24 cellular contexts compared by ENCODE assay signal in the genomic region with DNA sequence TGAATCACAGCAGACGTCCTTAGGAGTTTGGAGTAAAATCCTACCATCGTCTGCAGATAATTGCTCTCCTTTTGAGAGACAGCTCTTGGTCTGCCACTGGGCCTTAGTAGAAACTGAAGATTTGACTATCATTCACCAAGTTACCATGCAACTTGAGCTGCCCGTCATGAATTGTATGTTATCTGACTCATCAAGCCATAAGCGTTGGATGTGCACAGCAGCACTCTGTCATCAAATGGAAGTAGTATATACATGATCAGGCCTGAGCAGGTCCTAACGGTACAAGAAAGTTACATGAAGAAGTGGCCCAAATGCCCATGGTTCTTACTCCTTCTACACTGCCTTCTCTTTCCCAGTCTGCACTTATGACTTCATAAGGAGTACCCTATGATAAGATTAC.
"Had no signal": no experiment of that assay in that cellular context is flagged by ENCODE, and none has a peak within 500 bp of the region (broad histone marks: within the 10 kb centered on the region; RNA-seq: fewer than 3 reads in every experiment).

No MANE protein-coding gene starts in this region.

- H3K36me3 Mint-ChIP-seq: mesothelial cell of epicardium; naive thymus-derived CD4-positive, alpha-beta T cell had no signal

- DNase-seq: dermis blood vessel endothelial cell; dorsolateral prefrontal cortex; effector CD4-positive, alpha-beta T cell; effector memory CD4-positive, alpha-beta T cell; foreskin melanocyte; gastrocnemius medialis; glutamatergic neuron; head of caudate nucleus; heart right ventricle; hippocampal formation; left cardiac atrium; left lung; left ventricle myocardium superior; lower lobe of right lung; mesenchymal stem cell; mucosa of descending colon; naive thymus-derived CD4-positive, alpha-beta T cell had no signal

- H3K36me3 ChIP-seq: esophagus muscularis mucosa, gastrocnemius medialis, heart right ventricle, left lung, lower lobe of right lung had no signal

- H3K4me1 Mint-ChIP-seq: mesothelial cell of epicardium; naive thymus-derived CD4-positive, alpha-beta T cell had no signal

- H3K27ac Mint-ChIP-seq: mesothelial cell of epicardium; naive thymus-derived CD4-positive, alpha-beta T cell had no signal

- ATAC-seq: gastrocnemius medialis; heart right ventricle; left cardiac atrium; left lung; left ventricle myocardium superior; lower lobe of right lung; mucosa of descending colon; naive thymus-derived CD4-positive, alpha-beta T cell had no signal

- FAIRE-seq: colon, endothelial cell of umbilical vein, islet of Langerhans, keratinocyte had no signal

- H3K27me3 Mint-ChIP-seq: naive thymus-derived CD4-positive, alpha-beta T cell had no signal

- H3K9me3 ChIP-seq: esophagus muscularis mucosa, gastrocnemius medialis, heart right ventricle, left lung, lower lobe of right lung, mucosa of descending colon had no signal

- H3K4me3 Mint-ChIP-seq: mesothelial cell of epicardium; naive thymus-derived CD4-positive, alpha-beta T cell had no signal

- H3K27ac ChIP-seq: coronary artery, dorsolateral prefrontal cortex, esophagus muscularis mucosa, gastrocnemius medialis, heart right ventricle, left lung, lower lobe of right lung had no signal

- H3K27me3 ChIP-seq: esophagus muscularis mucosa, gastrocnemius medialis, heart right ventricle, left lung had no signal

- H3K4me3 ChIP-seq: coronary artery, dorsolateral prefrontal cortex, esophagus muscularis mucosa, gastrocnemius medialis, heart right ventricle, left lung, lower lobe of right lung, mucosa of descending colon had no signal

- H3K4me1 ChIP-seq: gastrocnemius medialis, heart right ventricle, left lung, lower lobe of right lung had no signal

- H3K9me3 Mint-ChIP-seq: mesothelial cell of epicardium had no signal
